In genomic region chr5:111635151-111635945, GRCh38 we compare ENCODE assay signal across 1 cellular context.
A peak's percentile ranks its signal among the peaks of the same experiment; 100 is the strongest.
TF ChIP-seq lines count a peak whose summit lies in the region.

No MANE protein-coding gene starts in this region.

TF ChIP-seq in liver, 16 proteins besides CTCF, POLR2A, EP300 and RAD21 (continued from another document):
- no peak for TF ChIP-seq REST (IDR thresholded peaks at IDR 0.05)
- TF ChIP-seq TAF1 (conservative IDR thresholded peaks at IDR 0.05) = no peak
- no peak for TF ChIP-seq ATF3 (IDR thresholded peaks at IDR 0.05)
- peak; percentile 35 for TF ChIP-seq YY1 (IDR thresholded peaks at IDR 0.05)
- peak; percentile 71 for TF ChIP-seq SP1 (IDR thresholded peaks at IDR 0.05)
- TF ChIP-seq ZBTB33 (IDR thresholded peaks at IDR 0.05) = peak; percentile 8
- peak; percentile 12 to 52 for TF ChIP-seq RXRA (IDR thresholded peaks at IDR 0.05)
- no peak for TF ChIP-seq NR2F2 (IDR thresholded peaks at IDR 0.05)
- TF ChIP-seq EGR1 (IDR thresholded peaks at IDR 0.05; ENCODE audit: low read depth in 2 of 2) = no peak
- peak; percentile 18 for TF ChIP-seq MAX (IDR thresholded peaks at IDR 0.05)
- peak; percentile 83 to 86 for TF ChIP-seq HNF4A (conservative IDR thresholded peaks at IDR 0.05)
